In genomic region chr22:36872866-36873498, GRCh38 we compare ENCODE assay signal across 20 cellular contexts. TPM values are rescaled to one million over a fixed set of nuclear protein-coding genes. Genes with fewer than 3 reads are reported as not detected.
DNase-seq lines count a peak whose midpoint lies in the region; ATAC-seq, FAIRE-seq and TF ChIP-seq lines count a peak whose summit lies in the region.
"Had no signal": no experiment of that assay in that cellular context is flagged by ENCODE, and none has a peak within 500 bp of the region (broad histone marks: within the 10 kb centered on the region; RNA-seq: fewer than 3 reads in every experiment).

No MANE protein-coding gene starts in this region.

- H3K27me3 ChIP-seq in SK-N-SH (ENCODE audit: insufficient read depth) (no peaks in the 10 kb centered on the region; the same call in none of the 2 replicates), H9 (ENCODE audit: insufficient read depth, low read length) (no peaks in the 10 kb centered on the region), GM12878 (replicated peaks in 1 of 2; ENCODE audit: control insufficient read depth in 2 of 2, insufficient read depth in 2 of 2, low read length in 1 of 2) (no peaks in the 10 kb centered on the region), neutrophil (no peaks in the 10 kb centered on the region)

- no peak overlapping the region for H2BK5ac ChIP-seq in H9 (ENCODE audit: insufficient read length, low read length)

- peaks cover 0 to 6% of the 10 kb centered on the region in 2 experiments; a peak in 1 of 4 replicates for H3K4me1 ChIP-seq in SK-N-SH (ENCODE audit: control insufficient read depth in 1 of 2, insufficient read depth in 2 of 2, low read depth in 1 of 2, low read length in 1 of 2)
- H3K4me1 ChIP-seq in H9 (ENCODE audit: insufficient read depth, low read length), result no peaks in the 10 kb centered on the region
- H3K4me1 ChIP-seq in GM12878 (ENCODE audit: control insufficient read depth, insufficient read depth, low read length), result peaks cover 16% of the 10 kb centered on the region
- peaks cover 79 to 90% of the 10 kb centered on the region in 2 experiments for H3K4me1 ChIP-seq in neutrophil (ENCODE audit: control insufficient read depth in 1 of 2, insufficient read depth in 1 of 2, low read depth in 1 of 2, low read length in 1 of 2)

- H3K27ac Mint-ChIP-seq in H9, result no peak overlapping the region; a peak in 1 of 7 replicates
- H3K27ac Mint-ChIP-seq: CD8-positive, alpha-beta T cell; endodermal cell; nephron had no signal

- H3K79me2 ChIP-seq in SK-N-SH (ENCODE audit: insufficient read depth), result no peaks in the 10 kb centered on the region
- no peaks in the 10 kb centered on the region for H3K79me2 ChIP-seq in H9 (ENCODE audit: insufficient read depth, low read length)
- no peaks in the 10 kb centered on the region for H3K79me2 ChIP-seq in GM12878 (ENCODE audit: control insufficient read depth, insufficient read depth, low read length)

- H3K4me1 Mint-ChIP-seq in H9, result peaks cover 8 to 10% of the 10 kb centered on the region in 2 experiments; a peak in 3 of 4 replicates
- H3K4me1 Mint-ChIP-seq: nephron had no signal

- no peaks in the 10 kb centered on the region for H3K23me2 ChIP-seq in H9 (ENCODE audit: insufficient read length, low read depth, low read length, poor library complexity, severe bottlenecking)

- TF ChIP-seq EP300 in SK-N-SH (IDR thresholded peaks at IDR 0.05; ENCODE audit: borderline replicate concordance in 1 of 2, low read depth in 1 of 2, low read length in 1 of 2), result no peak
- no peak for TF ChIP-seq EP300 in GM12878 (IDR thresholded peaks at IDR 0.05; ENCODE audit: borderline replicate concordance in 1 of 2, control insufficient read depth in 1 of 2, low read depth in 2 of 2, low read length in 2 of 2)

- H3K79me1 ChIP-seq in H9 (ENCODE audit: insufficient read depth, low read depth, low read length, poor library complexity, severe bottlenecking), result no peaks in the 10 kb centered on the region

- peaks cover 8 to 12% of the 10 kb centered on the region in 2 experiments; a peak in 3 of 5 replicates for H3K9me3 Mint-ChIP-seq in H9
- H3K9me3 Mint-ChIP-seq: CD8-positive, alpha-beta T cell; central memory CD8-positive, alpha-beta T cell; endodermal cell; nephron had no signal

- H3K4ac ChIP-seq in H9 (ENCODE audit: low read depth, low read length), result no peak overlapping the region

- TF ChIP-seq POLR2A in GM12878 (IDR thresholded peaks at IDR 0.05; ENCODE audit: low read depth, low read length), result no peak

- RAD21 ChIA-PET in GM12878 (lab: Charles Lee; ENCODE audit: unreplicated experiment), result interaction anchor here (1.0 to 1.8 kb wide), 9 partner anchors 12 to 105 kb away, joined by 3 to 20 read pairs (median 4); partner anchors contain the start of gene NCF4

- H3K27me3 Mint-ChIP-seq in H9 (ENCODE audit: low read depth), result peaks cover 48% of the 10 kb centered on the region

- WGBS in SK-N-SH (ENCODE audit: low lambda C conversion rate), result 58% methylated on average over 2 of the region's 2 CpGs
- 100% methylated on average over 2 of the region's 2 CpGs for WGBS in H9 (ENCODE audit: extremely low coverage, insufficient read length, low lambda C conversion rate)
- 81% methylated on average over 2 of the region's 2 CpGs for WGBS in GM12878 (ENCODE audit: insufficient coverage, insufficient replicate concordance, low lambda C conversion rate, missing lambda C conversion rate)

- H3K4me3 ChIP-seq in SK-N-SH (ENCODE audit: low read depth in 2 of 2, low read length in 1 of 2) (no peak overlapping the region), GM12878 (no peak overlapping the region), neutrophil (ENCODE audit: low read depth in 1 of 2, low read length in 1 of 2) (peak overlapping the region; percentile 22 to 61)
- H3K4me3 ChIP-seq: GM23248, lower lobe of right lung, thoracic aorta had no signal

- no peak overlapping the region for H3K27ac ChIP-seq in SK-N-SH (ENCODE audit: low read depth in 2 of 2, low read length in 1 of 2)
- H3K27ac ChIP-seq in H9 (ENCODE audit: insufficient read length, low read depth, low read length), result no peak overlapping the region
- H3K27ac ChIP-seq in GM12878 (ENCODE audit: control insufficient read depth, insufficient read depth), result peak overlapping the region; percentile 59
- peak overlapping the region; percentile 95 for H3K27ac ChIP-seq in neutrophil
- H3K27ac ChIP-seq: 22Rv1, foreskin keratinocyte, thoracic aorta had no signal

- TF ChIP-seq RAD21 in SK-N-SH (IDR thresholded peaks at IDR 0.05; ENCODE audit: low read length) (no peak), GM12878 (IDR thresholded peaks at IDR 0.05; ENCODE audit: insufficient read depth, low read depth, low read length) (no peak)

- H4K5ac ChIP-seq in H9 (ENCODE audit: insufficient read length, low read depth, low read length), result peak overlapping the region; percentile 18

- H3K18ac ChIP-seq in H9 (ENCODE audit: insufficient read length, low read depth, low read length), result no peak overlapping the region

- H3K36me3 ChIP-seq in SK-N-SH (replicated peaks in 1 of 2; ENCODE audit: control insufficient read depth in 1 of 2, insufficient read depth in 2 of 2, low read length in 1 of 2), result no peaks in the 10 kb centered on the region
- H3K36me3 ChIP-seq in GM12878 (ENCODE audit: control insufficient read depth in 2 of 2, insufficient read depth in 2 of 2, low read length in 1 of 2), result peaks cover 9 to 25% of the 10 kb centered on the region in 2 experiments
- H3K36me3 ChIP-seq in neutrophil, result peaks cover 93% of the 10 kb centered on the region
- H3K36me3 ChIP-seq: thoracic aorta had no signal

- no peak overlapping the region for H2BK20ac ChIP-seq in H9 (ENCODE audit: low read depth, low read length, poor library complexity, severe bottlenecking)

- POLR2A ChIA-PET in SK-N-SH (lab: Yijun Ruan, JAX) (no interaction called here), GM12878 (lab: Charles Lee) (interaction anchor here (0.8 to 1.5 kb wide), 3 partner anchors 14 to 41 kb away, joined by 3 to 4 read pairs (median 4); partner anchors contain the start of gene CSF2RB)

- H4K20me1 ChIP-seq in SK-N-SH (ENCODE audit: insufficient read depth) (no peaks in the 10 kb centered on the region), H9 (ENCODE audit: control insufficient read depth, insufficient read depth, insufficient read length) (no peaks in the 10 kb centered on the region), GM12878 (ENCODE audit: control insufficient read depth, insufficient read depth) (no peaks in the 10 kb centered on the region)

- peak; percentile 56 for FAIRE-seq in GM12878 (lab: Jason Lieb, UNC)

- H2AFZ ChIP-seq in SK-N-SH (ENCODE audit: low read depth), result no peak overlapping the region
- no peak overlapping the region for H2AFZ ChIP-seq in H9 (ENCODE audit: low read length)
- no peak overlapping the region for H2AFZ ChIP-seq in GM12878 (ENCODE audit: control insufficient read depth, low read depth, low read length)

- TF ChIP-seq CTCF in SK-N-SH (IDR thresholded peaks at IDR 0.05) (no peak), H9 (conservative IDR thresholded peaks at IDR 0.05) (no peak), GM12878 (IDR thresholded peaks at IDR 0.05 in 2 of 3, conservative IDR thresholded peaks at IDR 0.05 in 1 of 3; ENCODE audit: control insufficient read depth in 2 of 3, extremely low read depth in 1 of 3, insufficient read depth in 1 of 3, low read depth in 3 of 3, low read length in 3 of 3) (no peak), neutrophil (IDR thresholded peaks at IDR 0.05) (no peak)

- H4K91ac ChIP-seq in H9 (ENCODE audit: insufficient read length, low read depth, low read length), result no peak overlapping the region

- H2AK5ac ChIP-seq in H9 (ENCODE audit: insufficient read length, low read length), result no peak overlapping the region

- H3K9me2 ChIP-seq in SK-N-SH, result no peaks in the 10 kb centered on the region

- no peak overlapping the region for H2BK15ac ChIP-seq in H9 (ENCODE audit: low read depth, low read length)

- intact Hi-C loops in GM12878 (cut with micrococcal nuclease; ENCODE audit: unreplicated experiment), result no loop called here

- H3K9ac ChIP-seq in SK-N-SH, result no peak overlapping the region
- H3K9ac ChIP-seq in H9 (ENCODE audit: extremely low read depth, insufficient read length, low read length), result no peak overlapping the region
- no peak overlapping the region for H3K9ac ChIP-seq in GM12878 (ENCODE audit: control insufficient read depth, insufficient read depth, low read length)
- H3K9ac ChIP-seq: GM23248 had no signal

- H4K8ac ChIP-seq in H9 (replicated peaks; ENCODE audit: insufficient read length, low read depth, low read length), result no peak overlapping the region

- H3K4me3 Mint-ChIP-seq in H9, result no peak overlapping the region; a peak in 2 of 5 replicates
- H3K4me3 Mint-ChIP-seq: CD8-positive, alpha-beta T cell; central memory CD8-positive, alpha-beta T cell; endodermal cell; nephron had no signal

- DNase-seq in SK-N-SH (peak; percentile 1), H9 (no peak), GM12878 (ENCODE audit: low read depth, low spot score) (no peak), SKM-1 treated with dmso at 0.1 percent for 144 hours (lab: John Stamatoyannopoulos, UW; ENCODE audit: unreplicated experiment) (no peak), NCI-H1105 treated with DMSO at 0.1 percent for 48 hours (lab: John Stamatoyannopoulos, UW) (no peak), KG1 (lab: John Stamatoyannopoulos, UW) (no peak)
- DNase-seq: CD8-positive, alpha-beta T cell; lower lobe of right lung; NCI-H1694 treated with DMSO at 0.1 percent for 48 hours had no signal

- no peak overlapping the region for H3K14ac ChIP-seq in H9 (ENCODE audit: insufficient read depth, low read length)

- SMC1A ChIA-PET in GM12878 (lab: Charles Lee; ENCODE audit: uncharacterized antibody, unreplicated experiment), result interaction anchor here (0.6 to 1.8 kb wide), 14 partner anchors 7 to 104 kb away, joined by 3 to 10 read pairs (median 4); partner anchors contain the start of gene CSF2RB

- H2BK12ac ChIP-seq in H9 (ENCODE audit: insufficient read length, low read depth, low read length), result no peak overlapping the region

- no peak overlapping the region for H3K23ac ChIP-seq in H9 (ENCODE audit: insufficient read length, low read depth, low read length)

- no peak overlapping the region for H3K4me2 ChIP-seq in SK-N-SH
- H3K4me2 ChIP-seq in H9 (ENCODE audit: insufficient read depth, insufficient read length, low read length), result no peak overlapping the region
- peak overlapping the region; percentile 57; the same call in 1 of the 2 replicates for H3K4me2 ChIP-seq in GM12878 (ENCODE audit: control insufficient read depth, insufficient read depth)

- no peaks in the 10 kb centered on the region for H3F3A ChIP-seq in SK-N-SH (replicated peaks; ENCODE audit: insufficient read depth)

- CTCF ChIA-PET in SK-N-SH (lab: Yijun Ruan, JAX), result interaction anchor here (0.6 to 1.4 kb wide), 5 partner anchors 17 to 104 kb away, joined by 3 to 6 read pairs (median 4); no protein-coding TSS in a partner anchor
- CTCF ChIA-PET in GM12878 (lab: Yijun Ruan, JAX), result interaction anchor here (0.6 to 1.8 kb wide), 18 partner anchors 9 to 170 kb away, joined by 3 to 21 read pairs (median 4); partner anchors contain the start of genes CSF2RB and IFT27

- H2BK120ac ChIP-seq in H9 (ENCODE audit: low read depth, low read length, poor library complexity, severe bottlenecking), result no peak overlapping the region

- H3K36me3 Mint-ChIP-seq in H9 (ENCODE audit: insufficient read depth in 1 of 3, low read depth in 3 of 3), result no peaks in the 10 kb centered on the region
- H3K36me3 Mint-ChIP-seq: CD8-positive, alpha-beta T cell had no signal

- H3T11ph ChIP-seq in H9 (ENCODE audit: low read length), result no peak overlapping the region

- ATAC-seq in SK-N-SH treated with all-trans-retinoic acid at 6 μM for 48 hours (no peak), GM12878 (no peak)
- ATAC-seq: CD8-positive, alpha-beta T cell had no signal

- H3K56ac ChIP-seq in H9 (ENCODE audit: insufficient read length, low read depth, low read length), result no peak overlapping the region

- in situ Hi-C loops in GM12878 (cut with MboI), result no loop called here

- H3K9me3 ChIP-seq in SK-N-SH (no peaks in the 10 kb centered on the region), H9 (ENCODE audit: control insufficient read depth, low read depth, low read length) (no peaks in the 10 kb centered on the region), GM12878 (replicated peaks; ENCODE audit: control insufficient read depth, insufficient read depth, low read length) (no peaks in the 10 kb centered on the region), neutrophil (no peaks in the 10 kb centered on the region)
- H3K9me3 ChIP-seq: lower lobe of right lung, thoracic aorta had no signal

- BruUV-seq in GM12878 (replicated peaks; lab: Mats Ljungman, UMichigan), result no TSS peak

RNA-seq across cellular contexts. Expression of gene NCF4, which starts 12.2 kb away (rescaled TPM):
- polyA plus RNA-seq in SK-N-SH (2012; rRNA removed) (not detected in 2 replicates), GM12878 (2011; rRNA removed) (74.5 and 136 TPM in 2 replicates), GM12878 (2014; fragmentation: Illumina TruSeq; extraction: Trizol) (24.9 and 56.8 TPM in 2 replicates), GM12878 (2014; fragmentation: Nextera tagmentation; extraction: Ambion mirVana) (10 to 100 TPM; 22.9 to 29.8 TPM), GM12878 (2014; rRNA removed) (82.2 and 90.3 TPM in 2 replicates), GM12878 (2016; fragmentation: Nextera tagmentation; extraction: Ambion mirVana) (10 to 100 TPM; 78.5 to 84.5 TPM)
- not detected in 2 replicates for polyA plus RNA-seq in SK-N-SH (2012; cell fraction: cytosol; rRNA removed)
- polyA plus RNA-seq in SK-N-SH (2012; cell fraction: nucleus; rRNA removed), result not detected in 2 replicates
- total RNA-seq in H9 (2021) (not detected in 2 replicates), GM12878 (2014; rRNA removed) (91.2 and 96.2 TPM in 2 replicates), GM12878 (2014; rRNA removed; fragmentation: Illumina TruSeq; extraction: Trizol) (58.5 and 59.3 TPM in 2 replicates), GM12878 (2021) (65.6 and 66.5 TPM in 2 replicates)
- total RNA-seq in GM12878 (2013; cell fraction: nucleolus; rRNA removed), result 26.0 and 26.7 TPM in 2 replicates
- 15.4 TPM for polyA plus RNA-seq in GM12878 (2011; ENCODE audit: low read depth)
- 163 and 194 TPM in 2 replicates for polyA plus RNA-seq in GM12878 (2011; cell fraction: cytosol; rRNA removed)
- polyA plus RNA-seq in GM12878 (2011; cell fraction: nucleus; rRNA removed), result 239 and 247 TPM in 2 replicates
- 24.0 and 30.9 TPM in 2 replicates for polyA plus RNA-seq in GM12878 (2012)
- polyA minus RNA-seq in GM12878 (2011; rRNA and poly(A)+ RNA removed), result 76.7 and 132 TPM in 2 replicates
- polyA minus RNA-seq in GM12878 (2011; cell fraction: cytosol; rRNA and poly(A)+ RNA removed), result 33.1 and 37.9 TPM in 2 replicates
- polyA minus RNA-seq in GM12878 (2011; cell fraction: nucleus; rRNA and poly(A)+ RNA removed), result 27.1 and 35.8 TPM in 2 replicates
- total RNA-seq: endodermal cell, foreskin keratinocyte, GM23248, HT-29 had no signal
- polyA plus RNA-seq: foreskin keratinocyte, GM23248 had no signal

RNA-seq across cellular contexts. Expression of gene CSF2RB, which starts 40.4 kb away (rescaled TPM):
- not detected in 2 replicates for polyA plus RNA-seq in SK-N-SH (2012; rRNA removed)
- polyA plus RNA-seq in SK-N-SH (2012; cell fraction: cytosol; rRNA removed), result not detected in 2 replicates
- 0.02 TPM in 1 of 2 replicates, not detected in the other for polyA plus RNA-seq in SK-N-SH (2012; cell fraction: nucleus; rRNA removed)
- total RNA-seq in H9 (2021), result not detected in 2 replicates
- total RNA-seq in GM12878 (2013; cell fraction: nucleolus; rRNA removed), result 70.3 and 76.1 TPM in 2 replicates
- 9.4 and 10.1 TPM in 2 replicates for total RNA-seq in GM12878 (2014; rRNA removed)
- total RNA-seq in GM12878 (2014; rRNA removed; fragmentation: Illumina TruSeq; extraction: Trizol), result 4.5 and 5.1 TPM in 2 replicates
- 8.9 and 9.4 TPM in 2 replicates for total RNA-seq in GM12878 (2021)
- 3.2 TPM for polyA plus RNA-seq in GM12878 (2011; ENCODE audit: low read depth)
- polyA plus RNA-seq in GM12878 (2011; rRNA removed), result 11.2 and 12.5 TPM in 2 replicates
- polyA plus RNA-seq in GM12878 (2011; cell fraction: cytosol; rRNA removed), result 9.3 and 12.2 TPM in 2 replicates
- 42.1 and 51.7 TPM in 2 replicates for polyA plus RNA-seq in GM12878 (2011; cell fraction: nucleus; rRNA removed)
- polyA plus RNA-seq in GM12878 (2012), result 8.3 and 8.6 TPM in 2 replicates
- polyA plus RNA-seq in GM12878 (2014; fragmentation: Illumina TruSeq; extraction: Trizol), result 3.3 and 5.6 TPM in 2 replicates
- 1 to 10 TPM in 1 of 2 experiments, under 1 TPM in 1; 0.82 to 1.5 TPM for polyA plus RNA-seq in GM12878 (2014; fragmentation: Nextera tagmentation; extraction: Ambion mirVana)
- 9.9 and 10.7 TPM in 2 replicates for polyA plus RNA-seq in GM12878 (2014; rRNA removed)
- 1 to 10 TPM; 2.7 to 3.5 TPM for polyA plus RNA-seq in GM12878 (2016; fragmentation: Nextera tagmentation; extraction: Ambion mirVana)
- polyA minus RNA-seq in GM12878 (2011; rRNA and poly(A)+ RNA removed), result 10.5 and 25.9 TPM in 2 replicates
- polyA minus RNA-seq in GM12878 (2011; cell fraction: cytosol; rRNA and poly(A)+ RNA removed), result 5.3 and 5.5 TPM in 2 replicates
- 11.3 and 11.5 TPM in 2 replicates for polyA minus RNA-seq in GM12878 (2011; cell fraction: nucleus; rRNA and poly(A)+ RNA removed)
- total RNA-seq: Daoy, endodermal cell, foreskin keratinocyte, HT-29 had no signal
- polyA plus RNA-seq: foreskin keratinocyte had no signal

RNA-seq across cellular contexts. Expression of gene PVALB, which starts 56.1 kb away (rescaled TPM):
- not detected in 2 replicates for polyA plus RNA-seq in SK-N-SH (2012; rRNA removed)
- polyA plus RNA-seq in SK-N-SH (2012; cell fraction: cytosol; rRNA removed), result not detected in 2 replicates
- not detected in 2 replicates for polyA plus RNA-seq in SK-N-SH (2012; cell fraction: nucleus; rRNA removed)
- 2.7 and 3.0 TPM in 2 replicates for total RNA-seq in H9 (2021)
- total RNA-seq in GM12878 (2013; cell fraction: nucleolus; rRNA removed), result not detected in 2 replicates
- not detected in 2 replicates for total RNA-seq in GM12878 (2014; rRNA removed)
- not detected in 2 replicates for total RNA-seq in GM12878 (2014; rRNA removed; fragmentation: Illumina TruSeq; extraction: Trizol)
- total RNA-seq in GM12878 (2021), result not detected in 2 replicates
- not detected for polyA plus RNA-seq in GM12878 (2011; ENCODE audit: low read depth)
- not detected in 2 replicates for polyA plus RNA-seq in GM12878 (2011; rRNA removed)
- not detected in 2 replicates for polyA plus RNA-seq in GM12878 (2011; cell fraction: cytosol; rRNA removed)
- polyA plus RNA-seq in GM12878 (2011; cell fraction: nucleus; rRNA removed), result not detected in 2 replicates
- polyA plus RNA-seq in GM12878 (2012), result not detected in 2 replicates
- polyA plus RNA-seq in GM12878 (2014; fragmentation: Illumina TruSeq; extraction: Trizol), result not detected in 2 replicates
- not detected for polyA plus RNA-seq in GM12878 (2014; fragmentation: Nextera tagmentation; extraction: Ambion mirVana)
- polyA plus RNA-seq in GM12878 (2014; rRNA removed), result not detected in 2 replicates
- not detected for polyA plus RNA-seq in GM12878 (2016; fragmentation: Nextera tagmentation; extraction: Ambion mirVana)
- polyA minus RNA-seq in GM12878 (2011; rRNA and poly(A)+ RNA removed), result not detected in 2 replicates
- not detected in 2 replicates for polyA minus RNA-seq in GM12878 (2011; cell fraction: cytosol; rRNA and poly(A)+ RNA removed)
- polyA minus RNA-seq in GM12878 (2011; cell fraction: nucleus; rRNA and poly(A)+ RNA removed), result not detected in 2 replicates
- total RNA-seq: CD8-positive, alpha-beta T cell; Daoy; endodermal cell; foreskin keratinocyte; GM23248; HT-29; thoracic aorta had no signal
- polyA plus RNA-seq: foreskin keratinocyte, GM23248 had no signal

Comparison
In these comparisons a context has a peak if more than half of its experiments do, and no peak if none do; other contexts are left out.
1. H3K27ac ChIP-seq: peak in GM12878 (single experiment) and neutrophil (single experiment); none in SK-N-SH (0 of 2) and H9 (single experiment).
2. H3K4me3 ChIP-seq: peak in neutrophil (2 of 2); none in SK-N-SH (0 of 2) and GM12878 (single experiment).
3. RNA of gene NCF4, which starts 12.2 kb away (total RNA-seq): 26.0 to 96.2 TPM in GM12878; not detected in H9; every median in the first group is over 10 times any median in the second.